In the genomic region with DNA sequence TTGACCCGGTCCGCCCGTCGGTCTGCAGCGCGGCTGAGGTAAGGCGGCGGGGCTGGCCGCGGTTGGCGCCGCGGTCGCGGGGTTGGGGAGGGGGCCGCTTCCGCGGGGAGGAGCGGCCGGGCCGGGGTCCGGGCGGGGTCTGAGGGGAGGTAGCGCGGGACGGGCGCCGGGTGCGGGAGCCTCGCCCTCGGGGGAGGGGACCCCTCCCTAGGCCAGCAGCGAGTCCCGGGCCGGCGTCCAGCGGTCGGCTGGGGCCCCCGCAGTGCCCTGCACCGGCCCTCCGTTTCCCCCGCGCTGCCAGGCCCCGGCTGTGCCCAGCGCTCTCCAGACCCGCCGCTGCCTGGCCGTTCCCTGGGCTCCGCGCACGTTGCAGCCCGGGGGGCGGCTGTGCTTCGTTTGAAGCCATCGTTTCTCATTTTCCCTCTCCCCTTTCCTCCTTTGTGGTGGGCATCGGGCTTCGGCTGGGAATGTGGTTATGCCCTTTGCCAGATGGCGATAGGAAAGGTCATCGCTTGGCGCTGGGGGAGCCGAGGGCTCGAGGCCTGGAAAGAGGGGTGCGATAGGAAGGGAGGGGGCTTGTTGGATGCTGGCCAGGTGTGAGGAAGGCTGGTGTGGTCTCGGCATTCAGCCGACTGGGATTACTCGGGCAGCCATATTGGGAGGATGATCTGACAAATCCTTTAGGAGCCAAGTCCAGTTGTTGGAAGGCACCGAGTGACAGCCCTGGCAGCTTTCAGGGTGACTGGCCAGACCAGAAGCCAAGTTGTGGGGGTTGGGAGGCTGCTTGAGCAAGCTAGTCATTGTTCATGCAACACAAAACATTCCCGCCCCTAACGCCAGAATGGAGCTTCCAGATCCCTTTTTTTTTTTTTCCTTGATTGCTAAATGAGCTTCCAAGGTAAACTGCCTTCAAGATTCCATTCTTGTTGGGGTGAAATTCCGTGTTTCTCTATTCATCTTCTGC, we compare ENCODE assay signal across 8 cellular contexts. TPM values are rescaled to one million over a fixed set of nuclear protein-coding genes. Genes with fewer than 3 reads are reported as not detected.
DNase-seq lines count a peak whose midpoint lies in the region; ATAC-seq and TF ChIP-seq lines count a peak whose summit lies in the region.

No MANE protein-coding gene starts in this region.

- H3K9me3 ChIP-seq in upper lobe of left lung = no peaks in the 10 kb centered on the region

- TF ChIP-seq CTCF in foreskin fibroblast (IDR thresholded peaks at IDR 0.05; ENCODE audit: low read depth, low read length) (no peak), upper lobe of left lung (IDR thresholded peaks at IDR 0.05) (no peak)

- peak overlapping the region; percentile 16 to 89 (median 78) for H3K27ac Mint-ChIP-seq in naive B cell

- H3K27ac ChIP-seq in upper lobe of left lung = peak overlapping the region; percentile 97 to 99 (median 98)

- H3K36me3 ChIP-seq in upper lobe of left lung = no peaks in the 10 kb centered on the region

- ATAC-seq in HG03025 (IDR thresholded peaks at IDR 0.05; ENCODE audit: low FRiP score, unreplicated experiment) (peak; percentile 2), naive B cell (ENCODE audit: low read depth in 2 of 2) (no peak), upper lobe of left lung (ENCODE audit: low FRiP score in 2 of 2) (peak; percentile 62)

- peak in 1 of 4 donors; percentile 65 for TF ChIP-seq EP300 in upper lobe of left lung (IDR thresholded peaks at IDR 0.05)

- H3K4me3 Mint-ChIP-seq in naive B cell = peak overlapping the region; percentile 59 to 89 (median 85)

- WGBS in upper lobe of left lung, 2 donors = 2 to 3% methylated on average over 12 to 20 of the region's 69 CpGs

- H3K4me3 ChIP-seq in foreskin fibroblast (ENCODE audit: low read depth in 1 of 2, low read length in 2 of 2) (peak overlapping the region; percentile 84 to 89), upper lobe of left lung (peak overlapping the region; percentile 79 to 95 (median 86))

- peak in 1 of 4 donors; percentile 66 for TF ChIP-seq POLR2A in upper lobe of left lung (IDR thresholded peaks at IDR 0.05)

- H3K27me3 ChIP-seq in upper lobe of left lung = no peaks in the 10 kb centered on the region

- H3K4me1 ChIP-seq in upper lobe of left lung = peaks cover 25 to 53% (median 37%) of the 10 kb centered on the region in 4 donors

- H3K27me3 Mint-ChIP-seq in naive B cell = peaks cover 0 to 11% (median 0%) of the 10 kb centered on the region in 3 donors

- DNase-seq in NCI-H2081 (lab: John Stamatoyannopoulos, UW) (peak; percentile 21 to 63), NCI-H2081 treated with DMSO at 0.1 percent for 48 hours (lab: John Stamatoyannopoulos, UW) (no peak), NCI-H526 treated with DMSO at 0.1 percent for 48 hours (lab: John Stamatoyannopoulos, UW) (peak; percentile 22), foreskin fibroblast (peak; percentile 97 to 98), naive B cell (no peak), upper lobe of left lung (peak in 1 of 2 donors; percentile 96)
- peak; percentile 23 for DNase-seq in activated naive CD4-positive, alpha-beta T cell treated with Interleukin-2 at 50 U/mL for 16 hours

- H3K9me3 Mint-ChIP-seq in naive B cell = no peaks in the 10 kb centered on the region

- H3K36me3 Mint-ChIP-seq in naive B cell = no peaks in the 10 kb centered on the region

- H3K4me1 Mint-ChIP-seq in naive B cell = peaks cover 18 to 37% (median 25%) of the 10 kb centered on the region in 3 donors

RNA-seq across cellular contexts. Expression of a gene that starts 0.8 kb away (rescaled TPM):
- 1 to 10 TPM in 4 of 6 donors, under 1 TPM in 2; 0.84 to 2.0 (median 1.4) TPM for polyA plus RNA-seq in naive B cell (ENCODE audit: low read depth in 6 of 6)
- 10 to 100 TPM; 29.4 to 67.1 (median 42.0) TPM for total RNA-seq in upper lobe of left lung

Comparison
In these comparisons a context has a peak if more than half of its experiments do, and no peak if none do; other contexts are left out.
1. DNase-seq: peak in NCI-H2081 (2 of 2), NCI-H526 treated with DMSO at 0.1 percent for 48 hours (single experiment), activated naive CD4-positive, alpha-beta T cell treated with Interleukin-2 at 50 U/mL for 16 hours (single experiment) and foreskin fibroblast (2 of 2); none in NCI-H2081 treated with DMSO at 0.1 percent for 48 hours (single experiment) and naive B cell (single experiment).
2. ATAC-seq: peak in HG03025 (single experiment) and upper lobe of left lung (2 of 2); none in naive B cell (0 of 2).